In genomic region chr1:198255783-198256182, GRCh38 we compare ENCODE assay signal across 3 cellular contexts.
TF ChIP-seq lines count a peak whose summit lies in the region.

No MANE protein-coding gene starts in this region.

TF ChIP-seq in SK-N-SH, 30 proteins besides CTCF, POLR2A, EP300 and RAD21 (continued from another document):
- TF ChIP-seq ELF1 (IDR thresholded peaks at IDR 0.05) = no peak
- TF ChIP-seq REST (IDR thresholded peaks at IDR 0.05; ENCODE audit: low read depth, low read length) = no peak
- TF ChIP-seq FOXJ3 (CRISPR knock-in tag; IDR thresholded peaks at IDR 0.05) = no peak
- no peak for TF ChIP-seq RXRA (IDR thresholded peaks at IDR 0.05; ENCODE audit: borderline replicate concordance, low read depth)
- TF ChIP-seq NRF1 (IDR thresholded peaks at IDR 0.05; ENCODE audit: low read depth, low read length) = no peak
- no peak for TF ChIP-seq RCOR1 (IDR thresholded peaks at IDR 0.05; ENCODE audit: low read length)
- no peak for TF ChIP-seq FOXM1 (IDR thresholded peaks at IDR 0.05; ENCODE audit: low read depth)
- no peak for TF ChIP-seq USF1 (IDR thresholded peaks at IDR 0.05; ENCODE audit: borderline replicate concordance, low read depth)
- no peak for TF ChIP-seq EZH2phosphoT487 (IDR thresholded peaks at IDR 0.05; ENCODE audit: borderline replicate concordance, low read depth)
- no peak for TF ChIP-seq NFIC (IDR thresholded peaks at IDR 0.05; ENCODE audit: borderline replicate concordance)

TF ChIP-seq in SK-N-SH treated with all-trans-retinoic acid at 6 μM for 48 hours, 23 proteins besides CTCF, POLR2A, EP300 and RAD21 (continued from another document):
- TF ChIP-seq POU6F1 (CRISPR knock-in tag; IDR thresholded peaks at IDR 0.05; ENCODE audit: borderline replicate concordance, low read depth) = no peak
- TF ChIP-seq TSHZ2 (CRISPR knock-in tag; IDR thresholded peaks at IDR 0.05) = no peak
- no peak for TF ChIP-seq PATZ1 (CRISPR knock-in tag; IDR thresholded peaks at IDR 0.05; ENCODE audit: borderline replicate concordance)
- TF ChIP-seq TOX (CRISPR knock-in tag; IDR thresholded peaks at IDR 0.05; ENCODE audit: borderline replicate concordance) = no peak
- no peak for TF ChIP-seq ZNF8 (CRISPR knock-in tag; IDR thresholded peaks at IDR 0.05)
- TF ChIP-seq ZNF70 (CRISPR knock-in tag; IDR thresholded peaks at IDR 0.05) = no peak
- TF ChIP-seq TCF4 (CRISPR knock-in tag; IDR thresholded peaks at IDR 0.05; ENCODE audit: borderline replicate concordance) = no peak
- no peak for TF ChIP-seq CSDC2 (CRISPR knock-in tag; IDR thresholded peaks at IDR 0.05)
- TF ChIP-seq CSRNP3 (CRISPR knock-in tag; IDR thresholded peaks at IDR 0.05) = no peak

TF ChIP-seq in GM23338, 12 proteins besides CTCF, POLR2A, EP300 and RAD21:
- TF ChIP-seq ETS1 (IDR thresholded peaks at IDR 0.05) (no peak), EZH2 (IDR thresholded peaks at IDR 0.05; ENCODE audit: low read depth, unreplicated experiment) (no peak), JUNB (IDR thresholded peaks at IDR 0.05; ENCODE audit: unreplicated experiment) (no peak), ZNF462 (CRISPR knock-in tag; IDR thresholded peaks at IDR 0.05) (no peak), CREB1 (CRISPR knock-in tag; IDR thresholded peaks at IDR 0.05; ENCODE audit: low read depth) (no peak), ZNF331 (CRISPR knock-in tag; IDR thresholded peaks at IDR 0.05; ENCODE audit: low read depth) (no peak), REST (IDR thresholded peaks at IDR 0.05; ENCODE audit: unreplicated experiment) (no peak), EZH2phosphoT487 (IDR thresholded peaks at IDR 0.05; ENCODE audit: unreplicated experiment) (no peak), ZNF114 (CRISPR knock-in tag; IDR thresholded peaks at IDR 0.05) (no peak), NANOG (IDR thresholded peaks at IDR 0.05; ENCODE audit: borderline replicate concordance) (no peak), STAT1 (IDR thresholded peaks at IDR 0.05; ENCODE audit: unreplicated experiment) (no peak), POLR2AphosphoS5 (IDR thresholded peaks at IDR 0.05; ENCODE audit: low read depth) (no peak)
